ENCODE assay signal across 9 cellular contexts in genomic region chr1:17553970-17554369, GRCh38. TPM values are rescaled to one million over a fixed set of nuclear protein-coding genes. Genes with fewer than 3 reads are reported as not detected.
A peak's percentile ranks its signal among the peaks of the same experiment; 100 is the strongest.
DNase-seq lines count a peak whose midpoint lies in the region; ATAC-seq lines count a peak whose summit lies in the region.
"Had no signal": no experiment of that assay in that cellular context is flagged by ENCODE, and none has a peak within 500 bp of the region (broad histone marks: within the 10 kb centered on the region; RNA-seq: fewer than 3 reads in every experiment).

No MANE protein-coding gene starts in this region.

- ATAC-seq in Right ventricle myocardium inferior (no peak), HG03354 (IDR thresholded peaks at IDR 0.05; ENCODE audit: poor library complexity, severe bottlenecking, unreplicated experiment) (no peak), GM21515 (IDR thresholded peaks at IDR 0.05; ENCODE audit: unreplicated experiment) (no peak)
- ATAC-seq: mucosa of descending colon had no signal

- intact Hi-C loops in Right ventricle myocardium inferior (cut with DNase I) (no loop called here), cardiac septum (cut with DNase I) (loop anchor here (5.0 kb wide), 1 partner anchor 63 kb away; no protein-coding TSS in a partner anchor)

- DNase-seq in Right ventricle myocardium inferior (ENCODE audit: missing footprints): peak; percentile 20
- no peak for DNase-seq in cardiac septum (ENCODE audit: low spot score)
- peak; percentile 83 for DNase-seq in astrocyte of the hippocampus (ENCODE audit: low read depth, low spot score)
- DNase-seq in iris pigment epithelial cell (ENCODE audit: low read depth): peak; percentile 82
- DNase-seq in NCI-H1092 treated with DMSO at 0.1 percent for 48 hours (lab: John Stamatoyannopoulos, UW): no peak
- DNase-seq in NCI-H2227 (lab: John Stamatoyannopoulos, UW; ENCODE audit: unreplicated experiment): no peak
- DNase-seq: mucosa of descending colon had no signal

RNA-seq across cellular contexts. Expression of gene ARHGEF10L, which starts 14.5 kb away (rescaled TPM):
- total RNA-seq in Right ventricle myocardium inferior: 59.9 TPM
- 59.8 TPM for total RNA-seq in cardiac septum

Comparison
In these comparisons a context has a peak if more than half of its experiments do, and no peak if none do; other contexts are left out.
1. DNase-seq: peak in Right ventricle myocardium inferior (single experiment), astrocyte of the hippocampus (single experiment) and iris pigment epithelial cell (single experiment); none in cardiac septum (single experiment), NCI-H1092 treated with DMSO at 0.1 percent for 48 hours (single experiment) and NCI-H2227 (single experiment).